In the genomic region with DNA sequence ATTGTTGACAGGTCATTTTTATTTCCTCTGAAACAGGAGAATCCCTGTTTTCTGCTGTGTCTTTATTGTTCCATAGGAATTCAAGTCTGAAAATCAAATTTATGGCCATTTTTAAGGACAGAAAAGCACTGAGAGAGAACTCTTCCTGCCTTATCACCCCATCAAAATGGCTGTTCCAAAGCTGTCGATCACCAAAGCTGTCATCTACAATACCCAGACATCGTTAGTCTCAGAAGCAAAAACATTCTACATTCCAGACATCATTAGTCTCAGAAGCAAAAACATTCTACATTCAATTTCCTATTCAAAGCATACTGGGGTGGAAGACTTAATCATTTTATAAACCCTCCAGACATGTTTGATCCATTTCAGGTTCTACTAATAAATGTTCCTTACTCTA, we compare ENCODE assay signal across 25 cellular contexts.
"Had no signal": no experiment of that assay in that cellular context is flagged by ENCODE, and none has a peak within 500 bp of the region (broad histone marks: within the 10 kb centered on the region; RNA-seq: fewer than 3 reads in every experiment).

No MANE protein-coding gene starts in this region.

- H3K27ac ChIP-seq: HL-60, RWPE1, SJCRH30, SK-N-MC had no signal

- DNase-seq: KBM-7, MG63, NCI-H1092, NCI-H1105 treated with DMSO at 0.1 percent for 48 hours, NCI-H1417 treated with DMSO at 0.1 percent for 48 hours, NCI-H146, NCI-H1694 treated with DMSO at 0.1 percent for 48 hours, NCI-H1930, NCI-H2081, NCI-H2107, NCI-H2171, NCI-H226, NCI-H446, NCI-H510A, NCI-H524 treated with DMSO at 0.1 percent for 48 hours, NCI-H69, NCI-H774, PC-3, SHP77 treated with DMSO at 0.1 percent for 48 hours, SJCRH30 had no signal

- ATAC-seq: Panc1, PC-3 had no signal

- H3K36me3 ChIP-seq: MG63 had no signal

- H3K9me3 ChIP-seq: MG63, SJCRH30 had no signal

- H3K27me3 Mint-ChIP-seq: IgD-negative memory B cell had no signal

- H3K4me3 Mint-ChIP-seq: IgD-negative memory B cell had no signal

- H3K4me3 ChIP-seq: MG63, SJCRH30, SK-N-MC had no signal

- H3K27me3 ChIP-seq: MG63, SJCRH30 had no signal

- H3K9me3 Mint-ChIP-seq: IgD-negative memory B cell had no signal

- H3K4me1 Mint-ChIP-seq: IgD-negative memory B cell had no signal

- H3K27ac Mint-ChIP-seq: IgD-negative memory B cell had no signal
